Comparison of ENCODE assay signal across 8 cellular contexts in genomic region chr13:36431204-36432105, GRCh38. TPM values are rescaled to one million over a fixed set of nuclear protein-coding genes. Genes with fewer than 3 reads are reported as not detected.
DNase-seq lines count a peak whose midpoint lies in the region; ATAC-seq and TF ChIP-seq lines count a peak whose summit lies in the region.

No MANE protein-coding gene starts in this region.

- H3K27ac ChIP-seq in RWPE1 (peak overlapping the region; percentile 71), esophagus (ENCODE audit: low read depth in 2 of 2, low read length in 1 of 2) (no peak overlapping the region)

- H3K4me3 ChIP-seq in esophagus (ENCODE audit: low read depth in 1 of 2, low read length in 2 of 2), result peak overlapping the region; percentile 27 to 42

- DNase-seq in activated CD4-positive, alpha-beta T cell treated with anti-CD3 and anti-CD28 coated beads, Interleukin-2, amount 10 ng/mL, durations not matched to agents 7 days and 5 days, result no peak
- no peak for DNase-seq in activated CD4-positive, alpha-beta T cell treated with anti-CD3 and anti-CD28 coated beads, Interleukin-2, amount 50 U/mL, for 4 hours
- peak; percentile 32 for DNase-seq in RWPE1 (ENCODE audit: low spot score)
- no peak for DNase-seq in omental fat pad (ENCODE audit: low spot score)
- no peak for DNase-seq in effector CD4-positive, alpha-beta T cell
- no peak for DNase-seq in effector memory CD8-positive, alpha-beta T cell

- ATAC-seq in omental fat pad (ENCODE audit: low FRiP score) (peak; percentile 85), HG02870 (IDR thresholded peaks at IDR 0.05; ENCODE audit: unreplicated experiment) (no peak)
- ATAC-seq in effector memory CD8-positive, alpha-beta T cell (replicated peaks), result no peak

- H3K36me3 Mint-ChIP-seq in activated CD4-positive, alpha-beta T cell treated with anti-CD3 and anti-CD28 coated beads, Interleukin-2, amount 10 ng/mL, durations not matched to agents 7 days and 5 days (ENCODE audit: low read depth), result peaks cover 2% of the 10 kb centered on the region
- H3K36me3 Mint-ChIP-seq in effector memory CD8-positive, alpha-beta T cell (ENCODE audit: insufficient read depth), result no peaks in the 10 kb centered on the region

- peaks cover 72% of the 10 kb centered on the region for H3K27me3 Mint-ChIP-seq in activated CD4-positive, alpha-beta T cell treated with anti-CD3 and anti-CD28 coated beads, Interleukin-2, amount 10 ng/mL, durations not matched to agents 7 days and 5 days
- H3K27me3 Mint-ChIP-seq in effector memory CD8-positive, alpha-beta T cell, result peaks cover 37 to 54% of the 10 kb centered on the region in 2 donors

- peak overlapping the region; percentile 43 for H3K4me3 Mint-ChIP-seq in activated CD4-positive, alpha-beta T cell treated with anti-CD3 and anti-CD28 coated beads, Interleukin-2, amount 10 ng/mL, durations not matched to agents 7 days and 5 days
- no peak overlapping the region for H3K4me3 Mint-ChIP-seq in effector memory CD8-positive, alpha-beta T cell

- H3K27me3 ChIP-seq in esophagus (ENCODE audit: control insufficient read depth in 1 of 2, insufficient read depth in 2 of 2, low read length in 2 of 2), result peaks cover 6 to 17% of the 10 kb centered on the region in 2 donors

- peaks cover 16% of the 10 kb centered on the region for H3K4me1 Mint-ChIP-seq in activated CD4-positive, alpha-beta T cell treated with anti-CD3 and anti-CD28 coated beads, Interleukin-2, amount 10 ng/mL, durations not matched to agents 7 days and 5 days
- H3K4me1 Mint-ChIP-seq in effector memory CD8-positive, alpha-beta T cell (ENCODE audit: low read depth in 2 of 2), result no peaks in the 10 kb centered on the region

- no peaks in the 10 kb centered on the region for H3K9me3 Mint-ChIP-seq in activated CD4-positive, alpha-beta T cell treated with anti-CD3 and anti-CD28 coated beads, Interleukin-2, amount 10 ng/mL, durations not matched to agents 7 days and 5 days
- H3K9me3 Mint-ChIP-seq in effector memory CD8-positive, alpha-beta T cell, result peaks cover 3 to 7% of the 10 kb centered on the region in 2 donors

- WGBS in esophagus, 2 donors, result 2% methylated on average over 83 to 85 of the region's 85 CpGs

- POLR2A ChIA-PET in activated CD4-positive, alpha-beta T cell treated with anti-CD3 and anti-CD28 coated beads, Interleukin-2, amount 10 ng/mL, durations not matched to agents 7 days and 5 days (lab: Charles Lee), result no interaction called here
- POLR2A ChIA-PET in RWPE1 (lab: Yijun Ruan, JAX; ENCODE audit: low non-redundant PET), result no interaction called here

- H3K36me3 ChIP-seq in esophagus (ENCODE audit: control insufficient read depth in 2 of 2, insufficient read depth in 2 of 2, low read length in 1 of 2), result no peaks in the 10 kb centered on the region

- CTCF ChIA-PET in activated CD4-positive, alpha-beta T cell treated with anti-CD3 and anti-CD28 coated beads, Interleukin-2, amount 10 ng/mL, durations not matched to agents 7 days and 5 days (lab: Charles Lee), result interaction anchor here (1.1 kb wide), 1 partner anchor 9 kb away, joined by 3 read pairs; no protein-coding TSS in a partner anchor
- CTCF ChIA-PET in RWPE1 (lab: Yijun Ruan, JAX), result no interaction called here

- no peak for TF ChIP-seq CTCF in RWPE1 (conservative IDR thresholded peaks at IDR 0.05; ENCODE audit: low read depth)
- no peak for TF ChIP-seq CTCF in omental fat pad (IDR thresholded peaks at IDR 0.05)

- H3K4me1 ChIP-seq in esophagus (ENCODE audit: control insufficient read depth in 2 of 2, insufficient read depth in 2 of 2, low read length in 1 of 2), result peaks cover 7 to 10% of the 10 kb centered on the region in 2 donors

- no peak overlapping the region for H3K27ac Mint-ChIP-seq in activated CD4-positive, alpha-beta T cell treated with anti-CD3 and anti-CD28 coated beads, Interleukin-2, amount 10 ng/mL, durations not matched to agents 7 days and 5 days
- H3K27ac Mint-ChIP-seq in effector memory CD8-positive, alpha-beta T cell, result no peak overlapping the region

- H3K9me3 ChIP-seq in esophagus (ENCODE audit: control insufficient read depth in 2 of 2, insufficient read depth in 1 of 2, low read depth in 1 of 2, low read length in 1 of 2), result peaks cover 0 to 5% of the 10 kb centered on the region in 2 donors

RNA-seq across cellular contexts. Expression of gene CCNA1, which starts 0.8 kb away (rescaled TPM):
- total RNA-seq in activated CD4-positive, alpha-beta T cell treated with anti-CD3 and anti-CD28 coated beads, Interleukin-2, amount 10 ng/mL, durations not matched to agents 7 days and 5 days, result under 1 TPM; 0.50 to 0.83 TPM
- under 1 TPM; 0.04 to 0.18 TPM for polyA plus RNA-seq in esophagus
- 1 to 10 TPM in 2 of 4 donors, under 1 TPM in 1, not detected in 1; 0.38 to 2.0 (median 1.5) TPM for total RNA-seq in omental fat pad
